ENCODE assay signal across 22 cellular contexts in genomic region chr4:73692701-73693100, GRCh38. TPM values are rescaled to one million over a fixed set of nuclear protein-coding genes. Genes with fewer than 3 reads are reported as not detected.
DNase-seq lines count a peak whose midpoint lies in the region; ATAC-seq, FAIRE-seq and TF ChIP-seq lines count a peak whose summit lies in the region.
"Had no signal": no experiment of that assay in that cellular context is flagged by ENCODE, and none has a peak within 500 bp of the region (broad histone marks: within the 10 kb centered on the region; RNA-seq: fewer than 3 reads in every experiment).

No MANE protein-coding gene starts in this region.

- no peak for TF ChIP-seq RAD21 in HepG2 (CRISPR knock-in tag; IDR thresholded peaks at IDR 0.05)

- H3K27me3 ChIP-seq in PC-3 (ENCODE audit: low read length) = no peaks in the 10 kb centered on the region
- H3K27me3 ChIP-seq in HepG2 (ENCODE audit: control insufficient read depth in 1 of 2, insufficient read depth in 2 of 2, low read length in 2 of 2) = peaks cover 0 to 6% of the 10 kb centered on the region in 2 experiments; a peak in 2 of 5 replicates
- H3K27me3 ChIP-seq: BLaER1 treated with 17β-estradiol and CSF1 and Interleukin-3, amounts not matched to agents 10 nM and 100 nM had no signal

- H3K4me1 ChIP-seq in PC-3 (ENCODE audit: insufficient read depth, low read length) (peaks cover 43% of the 10 kb centered on the region), HepG2 (ENCODE audit: insufficient read depth, low read length) (no peaks in the 10 kb centered on the region)

- peak overlapping the region; percentile 79 for H3K9ac ChIP-seq in PC-3 (ENCODE audit: low read length)
- H3K9ac ChIP-seq in HepG2 (ENCODE audit: insufficient read depth, low read depth, low read length) = no peak overlapping the region
- H3K9ac ChIP-seq: BLaER1 treated with 17β-estradiol and CSF1 and Interleukin-3, amounts not matched to agents 10 nM and 100 nM had no signal

- H4K20me1 ChIP-seq in PC-3 (ENCODE audit: low read length) (no peaks in the 10 kb centered on the region), HepG2 (ENCODE audit: insufficient read depth, low read length) (no peaks in the 10 kb centered on the region)
- H4K20me1 ChIP-seq: BLaER1 treated with 17β-estradiol and CSF1 and Interleukin-3, amounts not matched to agents 10 nM and 100 nM had no signal

- DNase-seq in NCI-H345 treated with DMSO at 0.1 percent for 48 hours (lab: John Stamatoyannopoulos, UW; ENCODE audit: unreplicated experiment) (peak; percentile 15), NCI-H345 (lab: John Stamatoyannopoulos, UW) (no peak), DMS53 treated with DMSO at 0.1 percent for 48 hours (lab: John Stamatoyannopoulos, UW; ENCODE audit: unreplicated experiment) (peak; percentile 94), PC-3 (peak; percentile 82), HepG2 (ENCODE audit: low spot score) (peak; percentile 5), NCI-H1048 (lab: John Stamatoyannopoulos, UW) (no peak), occipital lobe (lab: John Stamatoyannopoulos, UW) (no peak)
- DNase-seq: AML-193; CD4-positive, alpha-beta T cell; DND-41; NCI-H1105 treated with DMSO at 0.1 percent for 48 hours; NCI-H1694; NCI-H2081 treated with DMSO at 0.1 percent for 48 hours; NCI-H446 treated with DMSO at 0.1 percent for 48 hours; NCI-H69; RPMI8226; SHP77 had no signal

- no peak for TF ChIP-seq CTCF in PC-3 (conservative IDR thresholded peaks at IDR 0.05; ENCODE audit: low read depth, low read length)
- TF ChIP-seq CTCF in HepG2 (CRISPR knock-in tag; IDR thresholded peaks at IDR 0.05) = no peak

- H3K27ac ChIP-seq in PC-3 (ENCODE audit: low read length) = peak overlapping the region; percentile 94
- no peak overlapping the region for H3K27ac ChIP-seq in HepG2 (ENCODE audit: extremely low read length, insufficient read depth, low read length)
- H3K27ac ChIP-seq: BLaER1 treated with 17β-estradiol and CSF1 and Interleukin-3, amounts not matched to agents 10 nM and 100 nM had no signal

- ATAC-seq in PC-3 (peak; percentile 57), HepG2 (no peak), HG02571 (IDR thresholded peaks at IDR 0.05; ENCODE audit: unreplicated experiment) (no peak)
- ATAC-seq: HCT116 had no signal

- H3K9me3 ChIP-seq in PC-3 (ENCODE audit: low read length) (no peaks in the 10 kb centered on the region), HepG2 (ENCODE audit: low read length) (no peaks in the 10 kb centered on the region)
- H3K9me3 ChIP-seq: BLaER1 treated with 17β-estradiol and CSF1 and Interleukin-3, amounts not matched to agents 10 nM and 100 nM had no signal

- no peak for TF ChIP-seq POLR2A in HepG2 (IDR thresholded peaks at IDR 0.05; ENCODE audit: insufficient read depth in 1 of 2, low read depth in 2 of 2, low read length in 2 of 2)

- FAIRE-seq in HepG2 (lab: Jason Lieb, UNC) = peak; percentile 12
- FAIRE-seq: GM12892, GM19239 had no signal

- in situ Hi-C loops in HepG2 (cut with HindIII; ENCODE audit: extremely low pct_ligation_motif_present, low pct_unique_long_range_greater_than_20kb) = no loop called here

- H3K79me2 ChIP-seq in PC-3 (ENCODE audit: low read length) (no peaks in the 10 kb centered on the region), HepG2 (ENCODE audit: insufficient read depth, low read length) (no peaks in the 10 kb centered on the region)

- peaks cover 10% of the 10 kb centered on the region for H3F3A ChIP-seq in PC-3 (ENCODE audit: low read length, unreplicated experiment)

- H3K4me3 ChIP-seq in PC-3 (ENCODE audit: low read length) (no peak overlapping the region), HepG2 (replicated peaks in 1 of 3; ENCODE audit: insufficient read depth in 1 of 3, low read depth in 2 of 3, low read length in 3 of 3) (no peak overlapping the region)
- H3K4me3 ChIP-seq: BLaER1 treated with 17β-estradiol and CSF1 and Interleukin-3, amounts not matched to agents 10 nM and 100 nM had no signal

- H3K9me2 ChIP-seq in PC-3 (replicated peaks; ENCODE audit: low read length) = no peaks in the 10 kb centered on the region

- H2AFZ ChIP-seq in PC-3 (ENCODE audit: low read length) = no peak overlapping the region
- no peak overlapping the region for H2AFZ ChIP-seq in HepG2 (ENCODE audit: low read length)

- CTCF ChIA-PET in PC-3 (lab: Charles Lee) (interaction anchor here (0.7 kb wide), 1 partner anchor 175 kb away, joined by 4 read pairs; no protein-coding TSS in a partner anchor), HepG2 (lab: Yijun Ruan, JAX; ENCODE audit: low intra/inter-chr PET ratio, low total read pairs) (no interaction called here)

- peak overlapping the region; percentile 65 for H3K4me2 ChIP-seq in PC-3 (ENCODE audit: low read length)
- H3K4me2 ChIP-seq in HepG2 (ENCODE audit: low read depth, low read length) = no peak overlapping the region
- H3K4me2 ChIP-seq: BLaER1 treated with 17β-estradiol and CSF1 and Interleukin-3, amounts not matched to agents 10 nM and 100 nM had no signal

- WGBS in HepG2 (ENCODE audit: low lambda C conversion rate) = 0% methylated on average over 2 of the region's 2 CpGs

- POLR2A ChIA-PET in PC-3 (lab: Charles Lee; ENCODE audit: unreplicated experiment) = interaction anchor here (0.6 to 0.7 kb wide), 2 partner anchors 12 to 15 kb away, joined by 3 read pairs; no protein-coding TSS in a partner anchor
- POLR2A ChIA-PET in HepG2 (lab: Yijun Ruan, JAX) = no interaction called here

- BruUV-seq in PC-3 (replicated peaks; lab: Mats Ljungman, UMichigan) (no TSS peak), HepG2 (replicated peaks; lab: Mats Ljungman, UMichigan) (no TSS peak)

- no peaks in the 10 kb centered on the region for H3K36me3 ChIP-seq in PC-3 (ENCODE audit: low read depth, low read length)
- no peaks in the 10 kb centered on the region for H3K36me3 ChIP-seq in HepG2 (replicated peaks in 1 of 2; ENCODE audit: control insufficient read depth in 1 of 2, insufficient read depth in 2 of 2, low read length in 2 of 2)
- H3K36me3 ChIP-seq: BLaER1 treated with 17β-estradiol and CSF1 and Interleukin-3, amounts not matched to agents 10 nM and 100 nM had no signal

- no peak for TF ChIP-seq EP300 in HepG2 (IDR thresholded peaks at IDR 0.05; ENCODE audit: low read depth in 2 of 2, low read length in 2 of 2)
- TF ChIP-seq EP300 in HepG2 (CRISPR knock-in tag; IDR thresholded peaks at IDR 0.05; ENCODE audit: borderline replicate concordance) = no peak

- intact Hi-C loops in PC-3 (cut with micrococcal nuclease) (no loop called here), HepG2 (cut with micrococcal nuclease; ENCODE audit: unreplicated experiment) (no loop called here)

TF ChIP-seq in HepG2, 621 proteins besides CTCF, POLR2A, EP300 and RAD21:
- TF ChIP-seq FOXP1 (IDR thresholded peaks at IDR 0.05) (no peak), FOXP1 (CRISPR knock-in tag; IDR thresholded peaks at IDR 0.05) (0 out of 2 replicates have a peak, but pooled peaks have one; percentile 39), FOXA3 (CRISPR knock-in tag; IDR thresholded peaks at IDR 0.05) (0 out of 2 replicates have a peak, but pooled peaks have one; percentile 10), TBX3 (IDR thresholded peaks at IDR 0.05; ENCODE audit: borderline replicate concordance) (peak; percentile 23; the same call in 1 of the 2 replicates), MATR3 (CRISPR knock-in tag; IDR thresholded peaks at IDR 0.05) (no peak)

RNA-seq across cellular contexts. Expression of gene CXCL8, which starts 47.7 kb away (rescaled TPM):
- total RNA-seq in PC-3 (2014; rRNA removed) (360 and 477 TPM in 2 replicates), HepG2 (2016; rRNA removed; fragmentation: Illumina TruSeq; extraction: Trizol) (4.9 and 7.8 TPM in 2 replicates), occipital lobe (5.1 TPM)
- 6.3 TPM in 2 replicates for total RNA-seq in HepG2 (2016; cell fraction: cytosol; rRNA removed; fragmentation: Illumina TruSeq; extraction: Trizol; ENCODE audit: low read depth)
- total RNA-seq in HepG2 (2016; cell fraction: insoluble cytoplasmic fraction; rRNA removed; fragmentation: Illumina TruSeq; extraction: Trizol) = 4.5 and 8.5 TPM in 2 replicates
- 8.4 and 12.9 TPM in 2 replicates for total RNA-seq in HepG2 (2016; cell fraction: membrane; rRNA removed; fragmentation: Illumina TruSeq; extraction: Trizol)
- 10.4 and 13.0 TPM in 2 replicates for total RNA-seq in HepG2 (2016; cell fraction: nucleus; rRNA removed; fragmentation: Illumina TruSeq; extraction: Trizol)
- 1.2 and 1.8 TPM in 2 replicates for polyA plus RNA-seq in HepG2 (2011; rRNA removed)
- 0.40 and 0.65 TPM in 2 replicates for polyA plus RNA-seq in HepG2 (2011; cell fraction: cytosol; rRNA removed)
- polyA plus RNA-seq in HepG2 (2011; cell fraction: nucleus; rRNA removed) = 0.24 and 0.33 TPM in 2 replicates
- 0.21 and 0.87 TPM in 2 replicates for polyA plus RNA-seq in HepG2 (2012)
- polyA plus RNA-seq in HepG2 (2016; cell fraction: cytosol; fragmentation: Illumina TruSeq; extraction: Trizol; ENCODE audit: low read depth) = 2.0 and 2.3 TPM in 2 replicates
- 3.1 TPM in 2 replicates for polyA plus RNA-seq in HepG2 (2016; cell fraction: insoluble cytoplasmic fraction; fragmentation: Illumina TruSeq; extraction: Trizol; ENCODE audit: low read depth)
- 2.6 and 3.7 TPM in 2 replicates for polyA plus RNA-seq in HepG2 (2016; cell fraction: membrane; fragmentation: Illumina TruSeq; extraction: Trizol; ENCODE audit: low read depth)
- 12.4 and 13.0 TPM in 2 replicates for polyA plus RNA-seq in HepG2 (2016; cell fraction: nucleus; fragmentation: Illumina TruSeq; extraction: Trizol; ENCODE audit: insufficient read depth, low read depth)
- polyA minus RNA-seq in HepG2 (2011; rRNA and poly(A)+ RNA removed; ENCODE audit: low replicate concordance) = 0.60 and 2.4 TPM in 2 replicates
- polyA minus RNA-seq in HepG2 (2011; cell fraction: cytosol; rRNA and poly(A)+ RNA removed) = 0.62 and 1.3 TPM in 2 replicates
- 1.2 and 1.9 TPM in 2 replicates for polyA minus RNA-seq in HepG2 (2011; cell fraction: nucleus; rRNA and poly(A)+ RNA removed)

Comparison
In these comparisons a context has a peak if more than half of its experiments do, and no peak if none do; other contexts are left out.
1. DNase-seq: peak in NCI-H345 treated with DMSO at 0.1 percent for 48 hours (single experiment), DMS53 treated with DMSO at 0.1 percent for 48 hours (single experiment), PC-3 (single experiment) and HepG2 (single experiment); none in NCI-H345 (single experiment), NCI-H1048 (single experiment) and occipital lobe (single experiment).
2. RNA of gene CXCL8, which starts 47.7 kb away (total RNA-seq): 360 to 477 TPM in PC-3; 4.5 to 13.0 TPM in HepG2 and 5.1 TPM in occipital lobe (single experiment); every median in the first group is over 10 times any median in the second.